In genomic region chr12:63989301-63989845, GRCh38 we compare ENCODE assay signal across 13 cellular contexts.
A peak's percentile ranks its signal among the peaks of the same experiment; 100 is the strongest.
DNase-seq lines count a peak whose midpoint lies in the region; ATAC-seq and TF ChIP-seq lines count a peak whose summit lies in the region.
"Had no signal": no experiment of that assay in that cellular context is flagged by ENCODE, and none has a peak within 500 bp of the region (broad histone marks: within the 10 kb centered on the region; RNA-seq: fewer than 3 reads in every experiment).

No MANE protein-coding gene starts in this region.

- H3K9me3 ChIP-seq in BE2C (no peaks in the 10 kb centered on the region), left lung (no peaks in the 10 kb centered on the region)
- H3K9me3 ChIP-seq: Peyer's patch had no signal

- DNase-seq in BE2C (peak; percentile 80), HFFc6 (no peak), cerebellar cortex (ENCODE audit: low spot score) (peak; percentile 48), left lung (no peak), NCI-H1694 treated with DMSO at 0.1 percent for 48 hours (lab: John Stamatoyannopoulos, UW) (no peak)
- DNase-seq in activated CD8-positive, alpha-beta memory T cell treated with anti-CD3 and anti-CD28 coated beads, Interleukin-2, amount 50 U/mL, for 4 hours = no peak
- DNase-seq: activated B cell treated with CpG ODN at 0.5 μM for 24 hours; activated CD8-positive, alpha-beta memory T cell treated with anti-CD3 and anti-CD28 coated beads for 24 hours; erythroblast; left colon; NCI-H1417 treated with DMSO at 0.1 percent for 48 hours; Peyer's patch had no signal

- H3K9me3 Mint-ChIP-seq in HFFc6 = no peaks in the 10 kb centered on the region
- H3K9me3 Mint-ChIP-seq: activated B cell treated with CpG ODN at 0.5 μM for 24 hours had no signal

- TF ChIP-seq CTCF in BE2C (IDR thresholded peaks at IDR 0.05; ENCODE audit: low read depth, low read length) (no peak), HFFc6 (IDR thresholded peaks at IDR 0.05) (no peak), left lung (IDR thresholded peaks at IDR 0.05) (no peak)

- no peaks in the 10 kb centered on the region for H3K27me3 ChIP-seq in BE2C
- H3K27me3 ChIP-seq in left lung = no peaks in the 10 kb centered on the region
- H3K27me3 ChIP-seq: Peyer's patch had no signal

- peak overlapping the region; percentile 31; the same call in 1 of the 2 replicates for H3K27ac Mint-ChIP-seq in HFFc6
- H3K27ac Mint-ChIP-seq: activated B cell treated with CpG ODN at 0.5 μM for 24 hours had no signal

- intact Hi-C loops in left lung (cut with DNase I) = no loop called here

- peaks cover 63% of the 10 kb centered on the region for H3K4me1 Mint-ChIP-seq in HFFc6 (ENCODE audit: low read depth)

- ATAC-seq in left lung (peak; percentile 60), HG02973 (IDR thresholded peaks at IDR 0.05; ENCODE audit: unreplicated experiment) (no peak)
- ATAC-seq: left colon had no signal

- H3K4me3 Mint-ChIP-seq in HFFc6 = no peak overlapping the region
- H3K4me3 Mint-ChIP-seq: activated B cell treated with CpG ODN at 0.5 μM for 24 hours had no signal

- peaks cover 7% of the 10 kb centered on the region for H3K27me3 Mint-ChIP-seq in HFFc6 (ENCODE audit: insufficient read depth)
- H3K27me3 Mint-ChIP-seq: activated B cell treated with CpG ODN at 0.5 μM for 24 hours had no signal

- peak overlapping the region in 1 of 2 donors; percentile 40 for H3K27ac ChIP-seq in left lung
- H3K27ac ChIP-seq: Peyer's patch had no signal

- H3K4me3 ChIP-seq in BE2C (ENCODE audit: low read depth, low read length) (no peak overlapping the region), left lung (no peak overlapping the region)
- H3K4me3 ChIP-seq: Peyer's patch had no signal

- H3K4me1 ChIP-seq in BE2C (peaks cover 24% of the 10 kb centered on the region), left lung (no peaks in the 10 kb centered on the region)
- H3K4me1 ChIP-seq: Peyer's patch had no signal

- peaks cover 28% of the 10 kb centered on the region for H3K36me3 ChIP-seq in BE2C
- H3K36me3 ChIP-seq in left lung = no peaks in the 10 kb centered on the region

- peaks cover 51% of the 10 kb centered on the region for H3K36me3 Mint-ChIP-seq in HFFc6 (ENCODE audit: low read depth)

Comparison
In these comparisons a context has a peak if more than half of its experiments do, and no peak if none do; other contexts are left out.
1. DNase-seq: peak in BE2C (single experiment) and cerebellar cortex (single experiment); none in HFFc6 (single experiment), left lung (0 of 2), NCI-H1694 treated with DMSO at 0.1 percent for 48 hours (single experiment) and activated CD8-positive, alpha-beta memory T cell treated with anti-CD3 and anti-CD28 coated beads, Interleukin-2, amount 50 U/mL, for 4 hours (single experiment).